Comparison of ENCODE assay signal across 8 cellular contexts in the genomic region with DNA sequence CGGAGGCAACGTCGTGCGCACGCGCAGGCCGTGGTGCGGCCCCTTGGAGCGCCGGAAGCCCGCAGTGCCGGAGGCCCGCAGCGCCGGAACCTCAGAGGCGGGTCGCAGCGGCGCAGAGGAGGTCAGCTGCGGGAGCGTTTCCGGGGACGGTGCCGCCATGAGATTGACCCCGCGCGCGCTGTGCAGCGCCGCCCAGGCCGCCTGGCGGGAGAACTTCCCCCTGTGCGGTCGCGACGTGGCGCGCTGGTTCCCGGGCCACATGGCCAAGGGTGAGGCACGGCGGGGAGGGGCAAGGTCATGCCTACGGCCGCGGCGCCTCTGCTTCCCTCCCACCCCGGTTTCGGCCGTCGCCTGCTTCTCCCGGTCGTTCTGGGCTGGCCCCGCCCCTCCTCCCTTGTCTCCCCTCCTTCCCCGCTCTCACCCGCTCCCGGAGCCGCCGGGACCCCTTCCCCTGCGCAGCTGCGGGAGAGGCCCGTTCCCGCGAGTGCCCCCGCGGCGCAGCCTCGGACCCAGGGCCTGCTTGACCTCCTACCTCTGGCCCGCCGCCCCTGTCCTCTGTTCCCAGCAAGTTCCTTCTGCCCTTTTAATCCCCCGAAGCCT. TPM values are rescaled to one million over a fixed set of nuclear protein-coding genes. Genes with fewer than 3 reads are reported as not detected.
A peak's percentile ranks its signal among the peaks of the same experiment; 100 is the strongest.
DNase-seq lines count a peak whose midpoint lies in the region; ATAC-seq and TF ChIP-seq lines count a peak whose summit lies in the region.

A gene with protein sequence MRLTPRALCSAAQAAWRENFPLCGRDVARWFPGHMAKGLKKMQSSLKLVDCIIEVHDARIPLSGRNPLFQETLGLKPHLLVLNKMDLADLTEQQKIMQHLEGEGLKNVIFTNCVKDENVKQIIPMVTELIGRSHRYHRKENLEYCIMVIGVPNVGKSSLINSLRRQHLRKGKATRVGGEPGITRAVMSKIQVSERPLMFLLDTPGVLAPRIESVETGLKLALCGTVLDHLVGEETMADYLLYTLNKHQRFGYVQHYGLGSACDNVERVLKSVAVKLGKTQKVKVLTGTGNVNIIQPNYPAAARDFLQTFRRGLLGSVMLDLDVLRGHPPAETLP (plus strand): TSS at position 94 of the 600 bp plus-strand sequence. CDS start 64 bp downstream, at position 158.

- H3K27ac ChIP-seq in HUES6 (ENCODE audit: low read depth, low read length) (peak within 1 kb of the TSS; percentile 89), PC-3 (ENCODE audit: low read length) (peak within 1 kb of the TSS; percentile 76), esophagus muscularis mucosa (replicated peaks in 1 of 4) (peak within 1 kb of the TSS; percentile 75 to 86 (median 82)), muscle layer of duodenum (ENCODE audit: low read length) (peak within 1 kb of the TSS; percentile 87)

- H3K4me3 Mint-ChIP-seq in activated T-cell treated with anti-CD3 and anti-CD28 coated beads, Interleukin-2, amount 50 U/mL, for 72 hours = peak within 1 kb of the TSS; percentile 97 to 99
- H3K4me3 Mint-ChIP-seq in stimulated activated memory B cell treated with anti-CD40 and anti-IgM and Interleukin-4, amounts not matched to agents 10 μg/mL and 1 μg/mL and 100 μg/mL, for 72 hours = peak within 1 kb of the TSS; percentile 99

- H3F3A ChIP-seq in PC-3 (ENCODE audit: low read length, unreplicated experiment) = no peaks in the 10 kb centered on the region

- TF ChIP-seq CTCF in PC-3 (conservative IDR thresholded peaks at IDR 0.05; ENCODE audit: low read depth, low read length) (no peak), esophagus muscularis mucosa (IDR thresholded peaks at IDR 0.05) (peak; percentile 25 to 39 (median 37))

- TF ChIP-seq EP300 in esophagus muscularis mucosa (IDR thresholded peaks at IDR 0.05) = no peak

- 1% methylated on average over 41 of the region's 69 CpGs for WGBS in esophagus muscularis mucosa

- peaks cover 49% of the 10 kb centered on the region for H3K4me1 Mint-ChIP-seq in activated T-cell treated with anti-CD3 and anti-CD28 coated beads, Interleukin-2, amount 50 U/mL, for 72 hours (ENCODE audit: low read depth)
- H3K4me1 Mint-ChIP-seq in stimulated activated memory B cell treated with anti-CD40 and anti-IgM and Interleukin-4, amounts not matched to agents 10 μg/mL and 1 μg/mL and 100 μg/mL, for 72 hours = peaks cover 71% of the 10 kb centered on the region

- H3K4me3 ChIP-seq in HUES6 (ENCODE audit: low read depth, low read length) (peak within 1 kb of the TSS; percentile 90), PC-3 (ENCODE audit: low read length) (peak within 1 kb of the TSS; percentile 96), esophagus muscularis mucosa (peak within 1 kb of the TSS; percentile 67 to 93 (median 81)), muscle layer of duodenum (ENCODE audit: low read depth in 1 of 2, low read length in 2 of 2) (peak within 1 kb of the TSS; percentile 94 to 96)

- H3K4me1 ChIP-seq in HUES6 (ENCODE audit: control insufficient read depth, insufficient read depth, low read length) (no peaks in the 10 kb centered on the region), PC-3 (ENCODE audit: insufficient read depth, low read length) (peaks cover 25% of the 10 kb centered on the region), esophagus muscularis mucosa (peaks cover 14 to 20% (median 17%) of the 10 kb centered on the region in 4 donors), muscle layer of duodenum (ENCODE audit: control insufficient read depth in 1 of 2, insufficient read depth in 2 of 2, low read length in 2 of 2) (peaks cover 0 to 15% of the 10 kb centered on the region in 2 donors)

- no peaks in the 10 kb centered on the region for H3K9me3 ChIP-seq in HUES6 (ENCODE audit: control insufficient read depth, insufficient read depth, low read depth, low read length)
- no peaks in the 10 kb centered on the region for H3K9me3 ChIP-seq in PC-3 (ENCODE audit: low read length)
- no peaks in the 10 kb centered on the region for H3K9me3 ChIP-seq in esophagus muscularis mucosa
- H3K9me3 ChIP-seq in muscle layer of duodenum (ENCODE audit: control insufficient read depth in 1 of 2, low read length in 2 of 2) = no peaks in the 10 kb centered on the region

- H3K9me2 ChIP-seq in PC-3 (replicated peaks; ENCODE audit: low read length) = no peaks in the 10 kb centered on the region

- H3K36me3 Mint-ChIP-seq in activated T-cell treated with anti-CD3 and anti-CD28 coated beads, Interleukin-2, amount 50 U/mL, for 72 hours (ENCODE audit: insufficient read depth in 2 of 2) = peaks cover 2 to 12% of the 10 kb centered on the region in 2 donors
- H3K36me3 Mint-ChIP-seq in stimulated activated memory B cell treated with anti-CD40 and anti-IgM and Interleukin-4, amounts not matched to agents 10 μg/mL and 1 μg/mL and 100 μg/mL, for 72 hours = peaks cover 27% of the 10 kb centered on the region

- peak; percentile 46 for ATAC-seq in GM21447 (IDR thresholded peaks at IDR 0.05; ENCODE audit: unreplicated experiment)
- peak; percentile 87 for ATAC-seq in PC-3
- ATAC-seq in activated T-cell treated with anti-CD3 and anti-CD28 coated beads, Interleukin-2, amount 50 U/mL, for 72 hours (replicated peaks in 1 of 2) = peak; percentile 87 to 88
- ATAC-seq in stimulated activated memory B cell treated with anti-CD40 and anti-IgM and Interleukin-4, amounts not matched to agents 10 μg/mL and 1 μg/mL and 100 μg/mL, for 72 hours = peak; percentile 87

- CTCF ChIA-PET in PC-3 (lab: Charles Lee) = no interaction called here

- POLR2A ChIA-PET in PC-3 (lab: Charles Lee; ENCODE audit: unreplicated experiment) = no interaction called here

- peak within 1 kb of the TSS; percentile 98 for H3K27ac Mint-ChIP-seq in activated T-cell treated with anti-CD3 and anti-CD28 coated beads, Interleukin-2, amount 50 U/mL, for 72 hours
- H3K27ac Mint-ChIP-seq in stimulated activated memory B cell treated with anti-CD40 and anti-IgM and Interleukin-4, amounts not matched to agents 10 μg/mL and 1 μg/mL and 100 μg/mL, for 72 hours = peak within 1 kb of the TSS; percentile 98

- intact Hi-C loops in PC-3 (cut with micrococcal nuclease) = no loop called here
- intact Hi-C loops in esophagus muscularis mucosa (cut with DNase I) = no loop called here

- no TSS peak for BruUV-seq in PC-3 (replicated peaks; lab: Mats Ljungman, UMichigan)

- TF ChIP-seq POLR2A in esophagus muscularis mucosa (IDR thresholded peaks at IDR 0.05; ENCODE audit: low read depth) = peak; percentile 46

- peak within 1 kb of the TSS; percentile 90 for H3K9ac ChIP-seq in HUES6 (ENCODE audit: low read length)
- peak within 1 kb of the TSS; percentile 100 for H3K9ac ChIP-seq in PC-3 (ENCODE audit: low read length)

- DNase-seq in DMS153 (lab: John Stamatoyannopoulos, UW) (peak; percentile 87), PC-3 (peak; percentile 93), esophagus muscularis mucosa (ENCODE audit: extremely low spot score) (peak; percentile 96)
- DNase-seq in activated T-cell treated with anti-CD3 and anti-CD28 coated beads, Interleukin-2, amount 50 U/mL, for 72 hours = peak; percentile 96 to 99

- peaks cover 35% of the 10 kb centered on the region for H3K36me3 ChIP-seq in HUES6 (ENCODE audit: control insufficient read depth, insufficient read depth, low read length)
- H3K36me3 ChIP-seq in PC-3 (ENCODE audit: low read depth, low read length) = peaks cover 10% of the 10 kb centered on the region
- H3K36me3 ChIP-seq in esophagus muscularis mucosa = peaks cover 8 to 63% (median 34%) of the 10 kb centered on the region in 4 donors
- peaks cover 6 to 27% of the 10 kb centered on the region in 2 donors for H3K36me3 ChIP-seq in muscle layer of duodenum (ENCODE audit: control insufficient read depth in 1 of 2, insufficient read depth in 2 of 2, low read length in 2 of 2)

- H4K20me1 ChIP-seq in PC-3 (ENCODE audit: low read length) = no peaks in the 10 kb centered on the region

- peaks cover 36% of the 10 kb centered on the region for H3K79me2 ChIP-seq in PC-3 (ENCODE audit: low read length)

- no peaks in the 10 kb centered on the region for H3K9me3 Mint-ChIP-seq in activated T-cell treated with anti-CD3 and anti-CD28 coated beads, Interleukin-2, amount 50 U/mL, for 72 hours
- no peaks in the 10 kb centered on the region for H3K9me3 Mint-ChIP-seq in stimulated activated memory B cell treated with anti-CD40 and anti-IgM and Interleukin-4, amounts not matched to agents 10 μg/mL and 1 μg/mL and 100 μg/mL, for 72 hours

- H3K27me3 ChIP-seq in HUES6 (ENCODE audit: control insufficient read depth, insufficient read depth, low read length) (no peaks in the 10 kb centered on the region), PC-3 (ENCODE audit: low read length) (no peaks in the 10 kb centered on the region), esophagus muscularis mucosa (no peaks in the 10 kb centered on the region), muscle layer of duodenum (ENCODE audit: low read depth, low read length) (no peaks in the 10 kb centered on the region)

- peak within 1 kb of the TSS; percentile 78 for H2AFZ ChIP-seq in PC-3 (ENCODE audit: low read length)

- H3K27me3 Mint-ChIP-seq in activated T-cell treated with anti-CD3 and anti-CD28 coated beads, Interleukin-2, amount 50 U/mL, for 72 hours (ENCODE audit: low read depth) = no peaks in the 10 kb centered on the region
- no peaks in the 10 kb centered on the region for H3K27me3 Mint-ChIP-seq in stimulated activated memory B cell treated with anti-CD40 and anti-IgM and Interleukin-4, amounts not matched to agents 10 μg/mL and 1 μg/mL and 100 μg/mL, for 72 hours

- H3K4me2 ChIP-seq in PC-3 (ENCODE audit: low read length) = peak within 1 kb of the TSS; percentile 100

RNA-seq across cellular contexts. Expression of the gene that starts here (rescaled TPM):
- total RNA-seq in PC-3 (2014; rRNA removed) (38.8 and 39.4 TPM in 2 replicates), esophagus muscularis mucosa (10 to 100 TPM; 12.6 to 23.6 (median 15.9) TPM)
- 10 to 100 TPM; 58.0 to 67.2 TPM for total RNA-seq in activated T-cell treated with anti-CD3 and anti-CD28 coated beads, Interleukin-2, amount 50 U/mL, for 72 hours

Comparison
In these comparisons a context has a peak if more than half of its experiments do, and no peak if none do; other contexts are left out.
1. Peak in every context shown above with its lines: DNase-seq, ATAC-seq, H3K4me3 ChIP-seq and H3K27ac ChIP-seq.